ENCODE assay signal across 20 cellular contexts in genomic region chr18:74413811-74414210, GRCh38. TPM values are rescaled to one million over a fixed set of nuclear protein-coding genes. Genes with fewer than 3 reads are reported as not detected.
DNase-seq lines count a peak whose midpoint lies in the region; TF ChIP-seq lines count a peak whose summit lies in the region.
"Had no signal": no experiment of that assay in that cellular context is flagged by ENCODE, and none has a peak within 500 bp of the region (broad histone marks: within the 10 kb centered on the region; RNA-seq: fewer than 3 reads in every experiment).

No MANE protein-coding gene starts in this region.

- H3K27me3 Mint-ChIP-seq in HFFc6 (ENCODE audit: insufficient read depth) = peaks cover 50% of the 10 kb centered on the region

- H3K4me1 ChIP-seq in BLaER1 (peaks cover 94% of the 10 kb centered on the region), uterus (peaks cover 0 to 5% of the 10 kb centered on the region in 2 donors)
- H3K4me1 ChIP-seq: A549, BE2C, Caco-2 had no signal

- H3K4me1 Mint-ChIP-seq in HFFc6 (ENCODE audit: low read depth) = no peaks in the 10 kb centered on the region

- H3K9ac ChIP-seq in BLaER1 = peak overlapping the region; percentile 93
- H3K9ac ChIP-seq: GM23248 had no signal

- TF ChIP-seq CTCF in HFFc6 (IDR thresholded peaks at IDR 0.05) (no peak), uterus (IDR thresholded peaks at IDR 0.05) (no peak)

- H4K20me1 ChIP-seq in BLaER1 = no peaks in the 10 kb centered on the region

- peak overlapping the region; percentile 94 for H3K4me2 ChIP-seq in BLaER1
- H3K4me2 ChIP-seq: A549 had no signal

- intact Hi-C loops in uterus (cut with DNase I; ENCODE audit: low total_unique reads) = no loop called here

- DNase-seq in astrocyte of the hippocampus (ENCODE audit: low read depth, low spot score) = peak; percentile 63
- peak; percentile 49 for DNase-seq in mesenteric fat pad (ENCODE audit: low spot score)
- DNase-seq in HFFc6 = no peak
- DNase-seq in uterus = no peak
- DNase-seq in activated CD4-positive, CD25-positive, alpha-beta regulatory T cell (lab: John Stamatoyannopoulos, UW) = no peak
- DNase-seq: 8988T; ACHN; AML-193; BE2C; Caco-2; CD4-positive, CD25-positive, alpha-beta regulatory T cell; CD8-positive, alpha-beta T cell; DMS153; DND-41; GM23248; H9 had no signal

- no peaks in the 10 kb centered on the region for H3K9me3 Mint-ChIP-seq in HFFc6
- H3K9me3 Mint-ChIP-seq: CD8-positive, alpha-beta T cell; H9 had no signal

- H3K27ac ChIP-seq in BLaER1 (peak overlapping the region; percentile 99), uterus (no peak overlapping the region)
- H3K27ac ChIP-seq: A549, C4-2B, GM23248 had no signal

- peaks cover 54% of the 10 kb centered on the region for H3K36me3 ChIP-seq in BLaER1
- H3K36me3 ChIP-seq in uterus = no peaks in the 10 kb centered on the region
- H3K36me3 ChIP-seq: BE2C had no signal

- TF ChIP-seq POLR2A in uterus (IDR thresholded peaks at IDR 0.05) = no peak

- H3K4me3 ChIP-seq in BLaER1 (peak overlapping the region; percentile 69; the same call in 1 of the 2 replicates), uterus (no peak overlapping the region)
- H3K4me3 ChIP-seq: A549, GM23248 had no signal

- no peaks in the 10 kb centered on the region for H3K27me3 ChIP-seq in BLaER1
- H3K27me3 ChIP-seq in uterus = no peaks in the 10 kb centered on the region
- H3K27me3 ChIP-seq: BE2C had no signal

- no peaks in the 10 kb centered on the region for H3K36me3 Mint-ChIP-seq in HFFc6 (ENCODE audit: low read depth)
- H3K36me3 Mint-ChIP-seq: CD8-positive, alpha-beta T cell had no signal

- no peak overlapping the region for H3K27ac Mint-ChIP-seq in HFFc6
- H3K27ac Mint-ChIP-seq: CD8-positive, alpha-beta T cell had no signal

- H3K9me3 ChIP-seq in BLaER1 = no peaks in the 10 kb centered on the region
- no peaks in the 10 kb centered on the region for H3K9me3 ChIP-seq in uterus
- H3K9me3 ChIP-seq: A549, BE2C, Caco-2 had no signal

- no peak overlapping the region for H3K4me3 Mint-ChIP-seq in HFFc6
- H3K4me3 Mint-ChIP-seq: CD4-positive, CD25-positive, alpha-beta regulatory T cell; CD8-positive, alpha-beta T cell; H9 had no signal

RNA-seq across cellular contexts. Expression of gene DIPK1C, which starts 43.3 kb away (rescaled TPM):
- total RNA-seq in mesenteric fat pad = not detected
- total RNA-seq in HFFc6 (2021; fragmentation: NEBNext Ultra II Directional; extraction: Animal tissue kit (Norgen Biotek cat#: 25700)) = not detected
- total RNA-seq in uterus = 1 to 10 TPM in 1 of 4 donors, under 1 TPM in 1, not detected in 2; 0.12 to 9.1 TPM
- total RNA-seq: Caco-2; CD4-positive, CD25-positive, alpha-beta regulatory T cell; CD8-positive, alpha-beta T cell; GM23248; H4; H9 had no signal

Comparison
In these comparisons a context has a peak if more than half of its experiments do, and no peak if none do; other contexts are left out.
1. DNase-seq: peak in astrocyte of the hippocampus (single experiment) and mesenteric fat pad (single experiment); none in HFFc6 (single experiment), uterus (0 of 2) and activated CD4-positive, CD25-positive, alpha-beta regulatory T cell (0 of 4).